Comparison of ENCODE assay signal across 1 cellular context in genomic region chr9:5578698-5579085, GRCh38.
TF ChIP-seq lines count a peak whose summit lies in the region.

No MANE protein-coding gene starts in this region.

TF ChIP-seq in IMR-90, 13 proteins besides CTCF, POLR2A, EP300 and RAD21:
- no peak for TF ChIP-seq RFX5 (IDR thresholded peaks at IDR 0.05; ENCODE audit: low read depth, low read length)
- TF ChIP-seq CEBPB (IDR thresholded peaks at IDR 0.05; ENCODE audit: low read depth, low read length), result no peak
- TF ChIP-seq ELK1 (IDR thresholded peaks at IDR 0.05; ENCODE audit: borderline replicate concordance, low read depth, low read length), result no peak
- TF ChIP-seq RCOR1 (IDR thresholded peaks at IDR 0.05; ENCODE audit: insufficient replicate concordance, low read length), result no peak
- TF ChIP-seq MAFK (IDR thresholded peaks at IDR 0.05; ENCODE audit: low read depth, low read length), result no peak
- no peak for TF ChIP-seq BHLHE40 (IDR thresholded peaks at IDR 0.05; ENCODE audit: low read depth, low read length)
- no peak for TF ChIP-seq FOS (IDR thresholded peaks at IDR 0.05; ENCODE audit: low read depth, low read length)
- TF ChIP-seq MAZ (IDR thresholded peaks at IDR 0.05; ENCODE audit: borderline replicate concordance, low read depth, low read length), result no peak
- no peak for TF ChIP-seq NFE2L2 (IDR thresholded peaks at IDR 0.05; ENCODE audit: low read depth, low read length)
- TF ChIP-seq CHD1 (IDR thresholded peaks at IDR 0.05; ENCODE audit: low read depth, low read length), result no peak
- TF ChIP-seq MXI1 (IDR thresholded peaks at IDR 0.05; ENCODE audit: borderline replicate concordance, low read depth, low read length), result no peak
- TF ChIP-seq SMC3 (IDR thresholded peaks at IDR 0.05; ENCODE audit: low read depth, low read length), result no peak
- TF ChIP-seq USF2 (IDR thresholded peaks at IDR 0.05; ENCODE audit: low read depth, low read length), result no peak
TF ChIP-seq in IMR-90: peak in this region for 0.
